Comparison of ENCODE assay signal across 20 cellular contexts in the genomic region with DNA sequence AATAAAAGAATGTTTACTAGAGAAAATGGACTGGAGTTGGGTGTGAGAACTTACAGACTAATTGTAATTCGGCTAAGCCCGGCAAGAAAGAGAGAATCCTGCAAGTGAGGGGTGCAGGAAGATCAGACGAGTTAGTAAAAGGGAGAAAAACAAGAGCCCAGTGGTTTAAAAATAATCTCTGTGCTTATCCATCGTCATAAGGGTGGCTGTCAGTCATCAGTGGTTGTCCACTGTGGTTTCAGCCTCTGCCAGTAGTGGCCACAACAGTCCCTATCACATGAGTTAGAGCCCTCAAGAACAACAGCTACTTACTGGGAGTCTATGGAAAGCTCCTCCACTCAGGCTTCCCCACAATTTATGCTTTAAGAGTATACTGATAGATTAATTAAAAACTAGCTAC.
DNase-seq lines count a peak whose midpoint lies in the region; ATAC-seq, FAIRE-seq and TF ChIP-seq lines count a peak whose summit lies in the region.
"Had no signal": no experiment of that assay in that cellular context is flagged by ENCODE, and none has a peak within 500 bp of the region (broad histone marks: within the 10 kb centered on the region; RNA-seq: fewer than 3 reads in every experiment).

No MANE protein-coding gene starts in this region.

- ATAC-seq in GM12878 (peak; percentile 69), HG03521 (IDR thresholded peaks at IDR 0.05; ENCODE audit: unreplicated experiment) (no peak)
- ATAC-seq: HCT116, Panc1, Right ventricle myocardium inferior had no signal

- TF ChIP-seq CTCF in GM12878 (IDR thresholded peaks at IDR 0.05 in 2 of 3, conservative IDR thresholded peaks at IDR 0.05 in 1 of 3; ENCODE audit: control insufficient read depth in 2 of 3, extremely low read depth in 1 of 3, insufficient read depth in 1 of 3, low read depth in 3 of 3, low read length in 3 of 3) (no peak), nephron progenitor cell (IDR thresholded peaks at IDR 0.05) (no peak), prostate gland (IDR thresholded peaks at IDR 0.05) (no peak)

- H2AFZ ChIP-seq in GM12878 (ENCODE audit: control insufficient read depth, low read depth, low read length) = no peak overlapping the region

- no peaks in the 10 kb centered on the region for H3K4me1 ChIP-seq in GM12878 (ENCODE audit: control insufficient read depth, insufficient read depth, low read length)
- no peaks in the 10 kb centered on the region for H3K4me1 ChIP-seq in prostate gland (replicated peaks)

- DNase-seq in HT1080 (ENCODE audit: low read depth) (peak; percentile 29), OCI-M1 (lab: John Stamatoyannopoulos, UW) (peak; percentile 76), GM12878 (ENCODE audit: low read depth, low spot score) (no peak), nephron progenitor cell (no peak), immature natural killer cell (no peak), prostate gland (ENCODE audit: low spot score) (no peak)
- no peak for DNase-seq in stimulated activated CD4-positive, alpha-beta T cell treated with anti-CD3 and anti-CD28 coated beads, Interleukin-4, amount 100 ng/mL, for 4 hours
- DNase-seq: C1 segment of cervical spinal cord, GOT3, NCI-H1417 treated with DMSO at 0.1 percent for 48 hours, NCI-H1930, NCI-H345, NCI-H524 treated with DMSO at 0.1 percent for 48 hours had no signal

- no peaks in the 10 kb centered on the region for H3K9me3 ChIP-seq in GM12878 (replicated peaks; ENCODE audit: control insufficient read depth, insufficient read depth, low read length)
- no peaks in the 10 kb centered on the region for H3K9me3 ChIP-seq in prostate gland

- SMC1A ChIA-PET in GM12878 (lab: Charles Lee; ENCODE audit: uncharacterized antibody, unreplicated experiment) = interaction anchor here (1.1 to 5.3 kb wide), 3 partner anchors 8 to 17 kb away, joined by 5 to 32 read pairs (median 18); no protein-coding TSS in a partner anchor

- H3K27ac Mint-ChIP-seq in nephron progenitor cell (peak overlapping the region; percentile 2), immature natural killer cell (no peak overlapping the region)

- TF ChIP-seq EP300 in GM12878 (IDR thresholded peaks at IDR 0.05; ENCODE audit: borderline replicate concordance in 1 of 2, control insufficient read depth in 1 of 2, low read depth in 2 of 2, low read length in 2 of 2) = no peak

- H3K27me3 ChIP-seq in GM12878 (replicated peaks in 1 of 2; ENCODE audit: control insufficient read depth in 2 of 2, insufficient read depth in 2 of 2, low read length in 1 of 2) (no peaks in the 10 kb centered on the region), prostate gland (replicated peaks; ENCODE audit: insufficient read depth) (no peaks in the 10 kb centered on the region)

- no peak for FAIRE-seq in GM12878 (lab: Jason Lieb, UNC)
- FAIRE-seq: D721Med, GM12892, GM18507 had no signal

- H3K4me3 Mint-ChIP-seq in nephron progenitor cell (no peak overlapping the region), immature natural killer cell (peak overlapping the region in 2 of 5 donors; percentile 3 to 28)

- CTCF ChIA-PET in GM12878 (lab: Yijun Ruan, JAX) = interaction anchor here (1.4 kb wide), 1 partner anchor 8 kb away, joined by 3 read pairs; no protein-coding TSS in a partner anchor

- TF ChIP-seq RAD21 in GM12878 (IDR thresholded peaks at IDR 0.05; ENCODE audit: insufficient read depth, low read depth, low read length) = no peak

- H4K20me1 ChIP-seq in GM12878 (ENCODE audit: control insufficient read depth, insufficient read depth) = no peaks in the 10 kb centered on the region

- no peak overlapping the region for H3K27ac ChIP-seq in GM12878 (ENCODE audit: control insufficient read depth, insufficient read depth)
- no peak overlapping the region for H3K27ac ChIP-seq in prostate gland

- no peak overlapping the region for H3K9ac ChIP-seq in GM12878 (ENCODE audit: control insufficient read depth, insufficient read depth, low read length)

- no peak overlapping the region for H3K4me2 ChIP-seq in GM12878 (ENCODE audit: control insufficient read depth, insufficient read depth)

- RAD21 ChIA-PET in GM12878 (lab: Charles Lee; ENCODE audit: unreplicated experiment) = interaction anchor here (1.0 kb wide), 1 partner anchor 103 kb away, joined by 3 read pairs; no protein-coding TSS in a partner anchor

- no peaks in the 10 kb centered on the region for H3K79me2 ChIP-seq in GM12878 (ENCODE audit: control insufficient read depth, insufficient read depth, low read length)

- H3K9me3 Mint-ChIP-seq in nephron progenitor cell = no peaks in the 10 kb centered on the region
- H3K9me3 Mint-ChIP-seq in immature natural killer cell = peaks cover 0 to 2% (median 0%) of the 10 kb centered on the region in 6 donors

- TF ChIP-seq POLR2A in GM12878 (IDR thresholded peaks at IDR 0.05; ENCODE audit: low read depth, low read length) (no peak), prostate gland (IDR thresholded peaks at IDR 0.05) (no peak)

- POLR2A ChIA-PET in GM12878 (lab: Charles Lee) = no interaction called here

- H3K36me3 Mint-ChIP-seq in nephron progenitor cell (ENCODE audit: low read depth) (peaks cover 4% of the 10 kb centered on the region), immature natural killer cell (no peaks in the 10 kb centered on the region)

- no peaks in the 10 kb centered on the region for H3K27me3 Mint-ChIP-seq in nephron progenitor cell (ENCODE audit: low read depth, poor library complexity)
- peaks cover 0 to 2% (median 0%) of the 10 kb centered on the region in 3 donors for H3K27me3 Mint-ChIP-seq in immature natural killer cell (ENCODE audit: low read depth in 3 of 3)

- in situ Hi-C loops in GM12878 (cut with MboI) = no loop called here

- BruUV-seq in GM12878 (replicated peaks; lab: Mats Ljungman, UMichigan) = no TSS peak

- H3K4me3 ChIP-seq in GM12878 (no peak overlapping the region), prostate gland (no peak overlapping the region)

- H3K4me1 Mint-ChIP-seq in nephron progenitor cell (peaks cover 27% of the 10 kb centered on the region), immature natural killer cell (peaks cover 0 to 24% of the 10 kb centered on the region in 2 donors)

- intact Hi-C loops in GM12878 (cut with micrococcal nuclease; ENCODE audit: unreplicated experiment) (no loop called here), prostate gland (cut with DNase I) (no loop called here)

- 24% methylated on average over 4 of the region's 4 CpGs for WGBS in GM12878 (ENCODE audit: insufficient coverage, insufficient replicate concordance, low lambda C conversion rate, missing lambda C conversion rate)
- 87% methylated on average over 4 of the region's 4 CpGs for WGBS in prostate gland

- H3K36me3 ChIP-seq in GM12878 (ENCODE audit: control insufficient read depth in 2 of 2, insufficient read depth in 2 of 2, low read length in 1 of 2) = no peaks in the 10 kb centered on the region
- H3K36me3 ChIP-seq in prostate gland = no peaks in the 10 kb centered on the region

TF ChIP-seq in GM12878, 131 proteins besides CTCF, POLR2A, EP300 and RAD21 (continues in another document):
- TF ChIP-seq BHLHE40 (IDR thresholded peaks at IDR 0.05; ENCODE audit: borderline replicate concordance in 1 of 2, low read depth in 2 of 2, low read length in 1 of 2) = peak; percentile 34 to 49; a peak in 2 of 4 replicates
- TF ChIP-seq CBX5 (IDR thresholded peaks at IDR 0.05; ENCODE audit: low read depth) = no peak
- TF ChIP-seq, protein P1, sequence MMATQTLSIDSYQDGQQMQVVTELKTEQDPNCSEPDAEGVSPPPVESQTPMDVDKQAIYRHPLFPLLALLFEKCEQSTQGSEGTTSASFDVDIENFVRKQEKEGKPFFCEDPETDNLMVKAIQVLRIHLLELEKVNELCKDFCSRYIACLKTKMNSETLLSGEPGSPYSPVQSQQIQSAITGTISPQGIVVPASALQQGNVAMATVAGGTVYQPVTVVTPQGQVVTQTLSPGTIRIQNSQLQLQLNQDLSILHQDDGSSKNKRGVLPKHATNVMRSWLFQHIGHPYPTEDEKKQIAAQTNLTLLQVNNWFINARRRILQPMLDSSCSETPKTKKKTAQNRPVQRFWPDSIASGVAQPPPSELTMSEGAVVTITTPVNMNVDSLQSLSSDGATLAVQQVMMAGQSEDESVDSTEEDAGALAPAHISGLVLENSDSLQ (IDR thresholded peaks at IDR 0.05) = peak; percentile 94
- peak; percentile 39 to 57; a peak in 2 of 4 replicates for TF ChIP-seq IKZF2 (IDR thresholded peaks at IDR 0.05)
- no peak for TF ChIP-seq TARDBP (IDR thresholded peaks at IDR 0.05; ENCODE audit: borderline replicate concordance)
- no peak for TF ChIP-seq TCF12 (IDR thresholded peaks at IDR 0.05; ENCODE audit: low read depth, low read length)
- 0 out of 2 replicates have a peak, but pooled peaks have one; percentile 15 for TF ChIP-seq BCL11A (IDR thresholded peaks at IDR 0.05; ENCODE audit: low read depth, low read length)
- no peak; the same call in 1 of the 2 replicates for TF ChIP-seq IKZF1 (conservative IDR thresholded peaks at IDR 0.05)
- no peak for TF ChIP-seq SUZ12 (IDR thresholded peaks at IDR 0.05; ENCODE audit: unreplicated experiment)
- TF ChIP-seq HDAC6 (IDR thresholded peaks at IDR 0.05; ENCODE audit: unreplicated experiment) = no peak
- TF ChIP-seq, protein P2, sequence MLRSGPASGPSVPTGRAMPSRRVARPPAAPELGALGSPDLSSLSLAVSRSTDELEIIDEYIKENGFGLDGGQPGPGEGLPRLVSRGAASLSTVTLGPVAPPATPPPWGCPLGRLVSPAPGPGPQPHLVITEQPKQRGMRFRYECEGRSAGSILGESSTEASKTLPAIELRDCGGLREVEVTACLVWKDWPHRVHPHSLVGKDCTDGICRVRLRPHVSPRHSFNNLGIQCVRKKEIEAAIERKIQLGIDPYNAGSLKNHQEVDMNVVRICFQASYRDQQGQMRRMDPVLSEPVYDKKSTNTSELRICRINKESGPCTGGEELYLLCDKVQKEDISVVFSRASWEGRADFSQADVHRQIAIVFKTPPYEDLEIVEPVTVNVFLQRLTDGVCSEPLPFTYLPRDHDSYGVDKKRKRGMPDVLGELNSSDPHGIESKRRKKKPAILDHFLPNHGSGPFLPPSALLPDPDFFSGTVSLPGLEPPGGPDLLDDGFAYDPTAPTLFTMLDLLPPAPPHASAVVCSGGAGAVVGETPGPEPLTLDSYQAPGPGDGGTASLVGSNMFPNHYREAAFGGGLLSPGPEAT (IDR thresholded peaks at IDR 0.05; ENCODE audit: low read depth) = no peak
- TF ChIP-seq RUNX3 (IDR thresholded peaks at IDR 0.05; ENCODE audit: low read length) = peak; percentile 76
- TF ChIP-seq, protein P3, sequence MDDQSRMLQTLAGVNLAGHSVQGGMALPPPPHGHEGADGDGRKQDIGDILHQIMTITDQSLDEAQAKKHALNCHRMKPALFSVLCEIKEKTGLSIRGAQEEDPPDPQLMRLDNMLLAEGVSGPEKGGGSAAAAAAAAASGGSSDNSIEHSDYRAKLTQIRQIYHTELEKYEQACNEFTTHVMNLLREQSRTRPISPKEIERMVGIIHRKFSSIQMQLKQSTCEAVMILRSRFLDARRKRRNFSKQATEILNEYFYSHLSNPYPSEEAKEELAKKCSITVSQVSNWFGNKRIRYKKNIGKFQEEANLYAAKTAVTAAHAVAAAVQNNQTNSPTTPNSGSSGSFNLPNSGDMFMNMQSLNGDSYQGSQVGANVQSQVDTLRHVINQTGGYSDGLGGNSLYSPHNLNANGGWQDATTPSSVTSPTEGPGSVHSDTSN (IDR thresholded peaks at IDR 0.05; ENCODE audit: insufficient replicate concordance, low read depth, low read length) = peak; percentile 83
- no peak for TF ChIP-seq NR2F1 (conservative IDR thresholded peaks at IDR 0.05)

Comparison
In these comparisons a context has a peak if more than half of its experiments do, and no peak if none do; other contexts are left out.
1. DNase-seq: peak in HT1080 (single experiment) and OCI-M1 (single experiment); none in GM12878 (single experiment), nephron progenitor cell (single experiment), stimulated activated CD4-positive, alpha-beta T cell treated with anti-CD3 and anti-CD28 coated beads, Interleukin-4, amount 100 ng/mL, for 4 hours (0 of 2), immature natural killer cell (0 of 3) and prostate gland (single experiment).